2 cellular contexts compared by ENCODE assay signal in genomic region chr13:96851856-96852255, GRCh38.
TF ChIP-seq lines count a peak whose summit lies in the region.

No MANE protein-coding gene starts in this region.

TF ChIP-seq in GM23338, 12 proteins besides CTCF, POLR2A, EP300 and RAD21:
- no peak for TF ChIP-seq ZNF114 (CRISPR knock-in tag; IDR thresholded peaks at IDR 0.05)
- no peak for TF ChIP-seq ZNF331 (CRISPR knock-in tag; IDR thresholded peaks at IDR 0.05; ENCODE audit: low read depth)
- no peak for TF ChIP-seq ZNF462 (CRISPR knock-in tag; IDR thresholded peaks at IDR 0.05)
- TF ChIP-seq EZH2 (IDR thresholded peaks at IDR 0.05; ENCODE audit: low read depth, unreplicated experiment) = no peak
- TF ChIP-seq POLR2AphosphoS5 (IDR thresholded peaks at IDR 0.05; ENCODE audit: low read depth) = no peak
- no peak for TF ChIP-seq REST (IDR thresholded peaks at IDR 0.05; ENCODE audit: unreplicated experiment)
- no peak for TF ChIP-seq CREB1 (CRISPR knock-in tag; IDR thresholded peaks at IDR 0.05; ENCODE audit: low read depth)
- TF ChIP-seq ETS1 (IDR thresholded peaks at IDR 0.05) = no peak
- TF ChIP-seq STAT1 (IDR thresholded peaks at IDR 0.05; ENCODE audit: unreplicated experiment) = no peak
- TF ChIP-seq JUNB (IDR thresholded peaks at IDR 0.05; ENCODE audit: unreplicated experiment) = no peak
- no peak for TF ChIP-seq NANOG (IDR thresholded peaks at IDR 0.05; ENCODE audit: borderline replicate concordance)
- TF ChIP-seq EZH2phosphoT487 (IDR thresholded peaks at IDR 0.05; ENCODE audit: unreplicated experiment) = no peak

TF ChIP-seq in IMR-90, 13 proteins besides CTCF, POLR2A, EP300 and RAD21:
- TF ChIP-seq CEBPB (IDR thresholded peaks at IDR 0.05; ENCODE audit: low read depth, low read length) (peak; percentile 51), MAZ (IDR thresholded peaks at IDR 0.05; ENCODE audit: borderline replicate concordance, low read depth, low read length) (no peak)
